13 cellular contexts compared by ENCODE assay signal in genomic region chr7:135938563-135938962, GRCh38. TPM values are rescaled to one million over a fixed set of nuclear protein-coding genes. Genes with fewer than 3 reads are reported as not detected.
A peak's percentile ranks its signal among the peaks of the same experiment; 100 is the strongest.
DNase-seq lines count a peak whose midpoint lies in the region; ATAC-seq and FAIRE-seq lines count a peak whose summit lies in the region.
"Had no signal": no experiment of that assay in that cellular context is flagged by ENCODE, and none has a peak within 500 bp of the region (broad histone marks: within the 10 kb centered on the region; RNA-seq: fewer than 3 reads in every experiment).

No MANE protein-coding gene starts in this region.

- no peak overlapping the region for H4K91ac ChIP-seq in mesenchymal stem cell (ENCODE audit: low read length)

- H3K4me1 ChIP-seq in CD4-positive, alpha-beta memory T cell (ENCODE audit: insufficient read depth, low read length): peaks cover 91% of the 10 kb centered on the region
- no peaks in the 10 kb centered on the region for H3K4me1 ChIP-seq in mesenchymal stem cell (ENCODE audit: control insufficient read depth, insufficient read depth, low read depth, low read length)

- POLR2A ChIA-PET in CD4-positive, alpha-beta memory T cell (lab: Charles Lee; ENCODE audit: partially characterized antibody): interaction anchor here (1.1 to 1.4 kb wide), 2 partner anchors 29 to 74 kb away, joined by 3 to 4 read pairs; no protein-coding TSS in a partner anchor

- no peak overlapping the region for H2AFZ ChIP-seq in mesenchymal stem cell (ENCODE audit: low read depth, low read length)

- no peak overlapping the region for H3K9ac ChIP-seq in mesenchymal stem cell (ENCODE audit: low read length)

- CTCF ChIA-PET in CD4-positive, alpha-beta memory T cell (lab: Charles Lee; ENCODE audit: partially characterized antibody): interaction anchor here (2.2 kb wide), 1 partner anchor 12 kb away, joined by 4 read pairs; no protein-coding TSS in a partner anchor

- no peak overlapping the region for H2BK12ac ChIP-seq in mesenchymal stem cell (ENCODE audit: low read length in 2 of 2)

- DNase-seq in CD4-positive, alpha-beta memory T cell: no peak
- DNase-seq in urothelium cell line (ENCODE audit: low spot score): no peak
- DNase-seq in NCI-H1417 treated with DMSO at 0.1 percent for 48 hours (lab: John Stamatoyannopoulos, UW): no peak
- no peak for DNase-seq in mesenchymal stem cell
- no peak for DNase-seq in activated CD4-positive, alpha-beta T cell treated with anti-CD3 and anti-CD28 coated beads for 4 hours
- DNase-seq: effector memory CD4-positive, alpha-beta T cell; GF-D8; Peyer's patch; stimulated activated CD4-positive, alpha-beta T cell treated with anti-CD3 and anti-CD28 coated beads, Interleukin-12 subunit alpha, Interleukin-12 subunit beta, amount 100 ng/mL, for 4 hours had no signal

- no peak overlapping the region for H3K23ac ChIP-seq in mesenchymal stem cell (ENCODE audit: low read length in 2 of 2)

- H3K4me3 Mint-ChIP-seq in CD4-positive, alpha-beta memory T cell: peak overlapping the region in 5 of 8 donors; percentile 11 to 72 (median 32)
- H3K4me3 Mint-ChIP-seq: activated naive CD8-positive, alpha-beta T cell had no signal

- no peaks in the 10 kb centered on the region for H3K36me3 ChIP-seq in CD4-positive, alpha-beta memory T cell (ENCODE audit: insufficient read depth, low read length)
- peaks cover 0 to 23% of the 10 kb centered on the region in 2 experiments for H3K36me3 ChIP-seq in mesenchymal stem cell (ENCODE audit: control insufficient read depth in 1 of 2, insufficient read depth in 2 of 2, low read depth in 1 of 2, low read length in 2 of 2)
- H3K36me3 ChIP-seq: Peyer's patch had no signal

- H3K4me1 Mint-ChIP-seq in CD4-positive, alpha-beta memory T cell: peaks cover 65 to 91% (median 77%) of the 10 kb centered on the region in 4 donors

- H3K9me3 Mint-ChIP-seq in CD4-positive, alpha-beta memory T cell: no peaks in the 10 kb centered on the region

- H3K4me3 ChIP-seq in CD4-positive, alpha-beta memory T cell (ENCODE audit: low read length in 2 of 2): no peak overlapping the region
- no peak overlapping the region for H3K4me3 ChIP-seq in mesenchymal stem cell (ENCODE audit: insufficient read depth in 1 of 2, low read depth in 1 of 2, low read length in 2 of 2)
- H3K4me3 ChIP-seq: Peyer's patch had no signal

- ATAC-seq in GM19035 (IDR thresholded peaks at IDR 0.05; ENCODE audit: unreplicated experiment) (peak; percentile 58), HG02623 (IDR thresholded peaks at IDR 0.05; ENCODE audit: unreplicated experiment) (peak; percentile 44), HG03575 (IDR thresholded peaks at IDR 0.05; ENCODE audit: extremely low read depth, insufficient number of reproducible peaks, low FRiP score, unreplicated experiment) (peak; percentile 38)

- no peak overlapping the region for H4K8ac ChIP-seq in mesenchymal stem cell (ENCODE audit: low read length)

- H2BK120ac ChIP-seq in mesenchymal stem cell (ENCODE audit: low read depth, low read length): no peak overlapping the region

- peaks cover 5 to 25% of the 10 kb centered on the region in 2 donors for H3K36me3 Mint-ChIP-seq in CD4-positive, alpha-beta memory T cell
- H3K36me3 Mint-ChIP-seq: activated naive CD8-positive, alpha-beta T cell had no signal

- no peak overlapping the region for H2BK15ac ChIP-seq in mesenchymal stem cell (ENCODE audit: low read depth, poor library complexity, severe bottlenecking)

- H3K79me1 ChIP-seq in mesenchymal stem cell (replicated peaks; ENCODE audit: low read length, poor library complexity, severe bottlenecking): peaks cover 17% of the 10 kb centered on the region

- H3K9me3 ChIP-seq in CD4-positive, alpha-beta memory T cell (ENCODE audit: control insufficient read depth in 1 of 2, low read length in 2 of 2): no peaks in the 10 kb centered on the region
- no peaks in the 10 kb centered on the region for H3K9me3 ChIP-seq in mesenchymal stem cell (ENCODE audit: control insufficient read depth, low read length)
- H3K9me3 ChIP-seq: Peyer's patch had no signal

- no peak overlapping the region for H2AK5ac ChIP-seq in mesenchymal stem cell (ENCODE audit: low read length, severe bottlenecking)

- peak overlapping the region; percentile 18 to 90 (median 71) for H3K27ac Mint-ChIP-seq in CD4-positive, alpha-beta memory T cell
- H3K27ac Mint-ChIP-seq: activated naive CD8-positive, alpha-beta T cell had no signal

- H2BK5ac ChIP-seq in mesenchymal stem cell (ENCODE audit: low read depth, low read length, poor library complexity, severe bottlenecking): no peak overlapping the region

- intact Hi-C loops in CD4-positive, alpha-beta memory T cell (cut with micrococcal nuclease): no loop called here

- WGBS in mesenchymal stem cell: 87% methylated on average over 3 of the region's 3 CpGs

- no peak overlapping the region for H3K27ac ChIP-seq in CD4-positive, alpha-beta memory T cell (ENCODE audit: low read depth, low read length)
- no peak overlapping the region for H3K27ac ChIP-seq in mesenchymal stem cell (ENCODE audit: low read length, poor library complexity, severe bottlenecking)
- H3K27ac ChIP-seq: Peyer's patch had no signal

- H3K4ac ChIP-seq in mesenchymal stem cell (ENCODE audit: low read depth in 1 of 2, low read length in 2 of 2): no peak overlapping the region

- no peak overlapping the region for H3K18ac ChIP-seq in mesenchymal stem cell (ENCODE audit: low read depth in 1 of 2, low read length in 2 of 2)

- H3K27me3 Mint-ChIP-seq in CD4-positive, alpha-beta memory T cell: no peaks in the 10 kb centered on the region
- H3K27me3 Mint-ChIP-seq: activated naive CD8-positive, alpha-beta T cell had no signal

- no peak for FAIRE-seq in urothelium cell line (lab: Jason Lieb, UNC)

- no peak overlapping the region for H3K4me2 ChIP-seq in mesenchymal stem cell (ENCODE audit: low read length, poor library complexity, severe bottlenecking)

- no peak overlapping the region for H3K14ac ChIP-seq in mesenchymal stem cell (ENCODE audit: low read length in 2 of 2)

- no peaks in the 10 kb centered on the region for H3K27me3 ChIP-seq in CD4-positive, alpha-beta memory T cell (ENCODE audit: insufficient read depth, low read length)
- no peaks in the 10 kb centered on the region for H3K27me3 ChIP-seq in mesenchymal stem cell (ENCODE audit: control insufficient read depth in 1 of 2, insufficient read depth in 1 of 2, low read length in 2 of 2)
- H3K27me3 ChIP-seq: Peyer's patch had no signal

RNA-seq across cellular contexts. Expression of gene MTPN, which starts 38.6 kb away (rescaled TPM):
- 10 to 100 TPM; 83.1 to 84.5 TPM for total RNA-seq in CD4-positive, alpha-beta memory T cell
- polyA plus RNA-seq in CD4-positive, alpha-beta memory T cell: 100 to 1,000 TPM in 1 of 2 donors, 10 to 100 TPM in 1; 63.6 to 105 TPM
- 156 TPM for polyA plus RNA-seq in mesenchymal stem cell (2013, experiment 1 of 2)
- polyA plus RNA-seq in mesenchymal stem cell (2013, experiment 2 of 2): 152 TPM
